Comparison of ENCODE assay signal across 1 cellular context in genomic region chr1:1598720-1599029, GRCh38.
TF ChIP-seq lines count a peak whose summit lies in the region.

No MANE protein-coding gene starts in this region.

TF ChIP-seq in H1, 55 proteins besides CTCF, POLR2A, EP300 and RAD21:
- no peak for TF ChIP-seq TCF12 (IDR thresholded peaks at IDR 0.05; ENCODE audit: low read depth, low read length)
- no peak for TF ChIP-seq BACH1 (IDR thresholded peaks at IDR 0.05; ENCODE audit: low read length)
- TF ChIP-seq RBBP5 (IDR thresholded peaks at IDR 0.05; ENCODE audit: borderline replicate concordance, low read depth, low read length) = no peak
- no peak for TF ChIP-seq TAF7 (optimal IDR thresholded peaks at IDR 0.05; ENCODE audit: borderline replicate concordance, low read depth, low read length)
- no peak for TF ChIP-seq KDM1A (IDR thresholded peaks at IDR 0.05; ENCODE audit: borderline replicate concordance, low read length)
- no peak for TF ChIP-seq NRF1 (IDR thresholded peaks at IDR 0.05; ENCODE audit: low read depth, low read length)
- TF ChIP-seq POLR2AphosphoS5 (IDR thresholded peaks at IDR 0.05; ENCODE audit: low read depth, low read length) = no peak
- no peak for TF ChIP-seq CBX5 (IDR thresholded peaks at IDR 0.05; ENCODE audit: low read depth, low read length)
- TF ChIP-seq ASH2L (IDR thresholded peaks at IDR 0.05; ENCODE audit: low read length) = no peak
- TF ChIP-seq EGR1 (IDR thresholded peaks at IDR 0.05; ENCODE audit: borderline replicate concordance, low read depth, low read length) = no peak
- no peak for TF ChIP-seq SUZ12 (IDR thresholded peaks at IDR 0.05; ENCODE audit: low read length)
- TF ChIP-seq SP2 (IDR thresholded peaks at IDR 0.05; ENCODE audit: low read length) = no peak
- no peak for TF ChIP-seq CTBP2 (IDR thresholded peaks at IDR 0.05; ENCODE audit: borderline replicate concordance, insufficient read depth, insufficient read length, low read length)
- TF ChIP-seq USF2 (IDR thresholded peaks at IDR 0.05; ENCODE audit: low read length) = no peak
- TF ChIP-seq KDM4A (IDR thresholded peaks at IDR 0.05; ENCODE audit: low read depth, low read length, severe bottlenecking) = no peak
- TF ChIP-seq SIX5 (IDR thresholded peaks at IDR 0.05; ENCODE audit: low read depth, low read length) = no peak
- no peak for TF ChIP-seq YY1 (IDR thresholded peaks at IDR 0.05; ENCODE audit: low read depth, low read length)
